ENCODE assay signal across 11 cellular contexts in genomic region chr1:115727706-115728249, GRCh38. TPM values are rescaled to one million over a fixed set of nuclear protein-coding genes. Genes with fewer than 3 reads are reported as not detected.
DNase-seq lines count a peak whose midpoint lies in the region; ATAC-seq lines count a peak whose summit lies in the region.
"Had no signal": no experiment of that assay in that cellular context is flagged by ENCODE, and none has a peak within 500 bp of the region (broad histone marks: within the 10 kb centered on the region; RNA-seq: fewer than 3 reads in every experiment).

No MANE protein-coding gene starts in this region.

- ATAC-seq in Right ventricle myocardium inferior (peak; percentile 93), GM19397 (IDR thresholded peaks at IDR 0.05; ENCODE audit: unreplicated experiment) (no peak), HG03342 (IDR thresholded peaks at IDR 0.05; ENCODE audit: unreplicated experiment) (no peak)
- ATAC-seq: A549, HCT116 had no signal

- DNase-seq in Right ventricle myocardium inferior (ENCODE audit: missing footprints), result peak; percentile 90
- DNase-seq in cardiac septum (ENCODE audit: low spot score), result no peak
- DNase-seq in epidermal melanocyte (ENCODE audit: insufficient read length, low spot score), result peak; percentile 66
- DNase-seq in mucosa of gallbladder (ENCODE audit: low spot score), result peak; percentile 58
- no peak for DNase-seq in middle frontal gyrus (ENCODE audit: extremely low spot score, low spot score)
- DNase-seq in midbrain (lab: John Stamatoyannopoulos, UW), result no peak
- DNase-seq: dermis blood vessel endothelial cell had no signal

- intact Hi-C loops in Right ventricle myocardium inferior (cut with DNase I) (loop anchor here (5.0 kb wide), 1 partner anchor 40 kb away; the partner anchor contains the start of gene CASQ2), cardiac septum (cut with DNase I) (loop anchor here (5.0 kb wide), 1 partner anchor 40 kb away; the partner anchor contains the start of gene CASQ2)

RNA-seq across cellular contexts. Expression of gene CASQ2, which starts 40.7 kb away (rescaled TPM):
- total RNA-seq in Right ventricle myocardium inferior (912 TPM), cardiac septum (1,254 TPM), mucosa of gallbladder (3.9 TPM)
- total RNA-seq: dermis blood vessel endothelial cell had no signal

Comparison
In these comparisons a context has a peak if more than half of its experiments do, and no peak if none do; other contexts are left out.
1. DNase-seq: peak in Right ventricle myocardium inferior (single experiment), epidermal melanocyte (single experiment) and mucosa of gallbladder (single experiment); none in cardiac septum (single experiment), middle frontal gyrus (single experiment) and midbrain (single experiment).
2. RNA of gene CASQ2, which starts 40.7 kb away (total RNA-seq): 1,254 TPM in cardiac septum (single experiment) and 912 TPM in Right ventricle myocardium inferior (single experiment); 3.9 TPM in mucosa of gallbladder (single experiment); every median in the first group is over 100 times any median in the second.